In genomic region chr18:49459404-49460171, GRCh38 we compare ENCODE assay signal across 1 cellular context.
TF ChIP-seq lines count a peak whose summit lies in the region.

No MANE protein-coding gene starts in this region.

TF ChIP-seq in GM12878, 131 proteins besides CTCF, POLR2A, EP300 and RAD21 (continued from another document):
- no peak for TF ChIP-seq E4F1 (IDR thresholded peaks at IDR 0.05; ENCODE audit: borderline replicate concordance, partially characterized antibody)
- TF ChIP-seq SKIL (IDR thresholded peaks at IDR 0.05; ENCODE audit: low read depth, poor library complexity, severe bottlenecking): peak; percentile 19
- TF ChIP-seq HDGF (IDR thresholded peaks at IDR 0.05): no peak
- TF ChIP-seq ATF7 (IDR thresholded peaks at IDR 0.05; ENCODE audit: low read depth): peak; percentile 66; the same call in 1 of the 2 replicates
- TF ChIP-seq RB1 (IDR thresholded peaks at IDR 0.05; ENCODE audit: borderline replicate concordance): no peak
- no peak for TF ChIP-seq ZBTB11 (CRISPR knock-in tag; IDR thresholded peaks at IDR 0.05)
- TF ChIP-seq TCF12 (IDR thresholded peaks at IDR 0.05; ENCODE audit: low read depth, low read length): no peak
- TF ChIP-seq PKNOX1 (IDR thresholded peaks at IDR 0.05): peak; percentile 58; the same call in 1 of the 2 replicates
- no peak for TF ChIP-seq MTA3 (IDR thresholded peaks at IDR 0.05; ENCODE audit: borderline replicate concordance, low read length)
- TF ChIP-seq IRF5 (IDR thresholded peaks at IDR 0.05; ENCODE audit: borderline replicate concordance): no peak
- TF ChIP-seq HSF1 (IDR thresholded peaks at IDR 0.05; ENCODE audit: low read depth, low read length): no peak
- no peak for TF ChIP-seq YBX1 (IDR thresholded peaks at IDR 0.05)
- no peak for TF ChIP-seq BCLAF1 (IDR thresholded peaks at IDR 0.05)
- TF ChIP-seq NR2C2 (IDR thresholded peaks at IDR 0.05; ENCODE audit: borderline replicate concordance, control insufficient read depth, insufficient read length, low read depth): no peak
- TF ChIP-seq RAD51 (IDR thresholded peaks at IDR 0.05): no peak
- no peak for TF ChIP-seq IKZF2 (IDR thresholded peaks at IDR 0.05)
- no peak for TF ChIP-seq POLR2AphosphoS2 (IDR thresholded peaks at IDR 0.05; ENCODE audit: low read depth, low read length)
